12 cellular contexts compared by ENCODE assay signal in genomic region chr10:5449227-5449626, GRCh38. TPM values are rescaled to one million over a fixed set of nuclear protein-coding genes. Genes with fewer than 3 reads are reported as not detected.
DNase-seq lines count a peak whose midpoint lies in the region; ATAC-seq and TF ChIP-seq lines count a peak whose summit lies in the region.
"Had no signal": no experiment of that assay in that cellular context is flagged by ENCODE, and none has a peak within 500 bp of the region (broad histone marks: within the 10 kb centered on the region; RNA-seq: fewer than 3 reads in every experiment).

No MANE protein-coding gene starts in this region.

- DNase-seq in heart right ventricle (no peak), left cardiac atrium (no peak), epithelial cell of esophagus (ENCODE audit: low read depth) (no peak), nephron progenitor cell (no peak)
- DNase-seq: activated CD4-positive, CD25-positive, alpha-beta regulatory T cell; hypothalamus; NCI-H1105 treated with DMSO at 0.1 percent for 48 hours; occipital lobe had no signal

- H3K4me1 ChIP-seq in heart right ventricle, result peaks cover 0 to 43% (median 7%) of the 10 kb centered on the region in 9 donors
- H3K4me1 ChIP-seq in urinary bladder (ENCODE audit: insufficient read depth), result no peaks in the 10 kb centered on the region

- H3K4me3 ChIP-seq in heart right ventricle, result peak overlapping the region in 8 of 10 donors; percentile 10 to 64 (median 57)
- H3K4me3 ChIP-seq in epithelial cell of esophagus (ENCODE audit: low read length), result peak overlapping the region; percentile 86
- H3K4me3 ChIP-seq in urinary bladder (ENCODE audit: low read depth, low read length), result no peak overlapping the region

- H3K27ac ChIP-seq in heart right ventricle, result peak overlapping the region in 7 of 10 donors; percentile 1 to 77 (median 31)
- H3K27ac ChIP-seq in urinary bladder (ENCODE audit: low read depth), result peak overlapping the region; percentile 59

- H3K27me3 Mint-ChIP-seq in nephron progenitor cell (ENCODE audit: low read depth, poor library complexity), result no peaks in the 10 kb centered on the region

- no peaks in the 10 kb centered on the region for H3K9me3 ChIP-seq in heart right ventricle

- H3K36me3 ChIP-seq in heart right ventricle (peaks cover 0 to 28% (median 14%) of the 10 kb centered on the region in 9 donors), urinary bladder (ENCODE audit: insufficient read depth) (peaks cover 2% of the 10 kb centered on the region)

- 61 to 62% methylated on average over 2 of the region's 2 CpGs for WGBS in heart right ventricle, 2 donors
- WGBS in urinary bladder, result 25% methylated on average over 2 of the region's 2 CpGs

- H3K4me1 Mint-ChIP-seq in nephron progenitor cell, result peaks cover 72% of the 10 kb centered on the region

- no peak for TF ChIP-seq CTCF in heart right ventricle (IDR thresholded peaks at IDR 0.05)
- TF ChIP-seq CTCF in epithelial cell of esophagus (IDR thresholded peaks at IDR 0.05; ENCODE audit: insufficient read depth, low read depth, low read length, missing control alignments), result no peak
- no peak for TF ChIP-seq CTCF in nephron progenitor cell (IDR thresholded peaks at IDR 0.05)

- peaks cover 28% of the 10 kb centered on the region for H3K36me3 Mint-ChIP-seq in nephron progenitor cell (ENCODE audit: low read depth)

- H3K4me3 Mint-ChIP-seq in nephron progenitor cell, result peak overlapping the region; percentile 68

- no peaks in the 10 kb centered on the region for H3K9me3 Mint-ChIP-seq in nephron progenitor cell

- H3K27ac Mint-ChIP-seq in nephron progenitor cell, result no peak overlapping the region

- intact Hi-C loops in heart right ventricle (cut with DNase I) (loop anchor here in 5 of 10 donors (5.0 to 10.0 kb wide), 4 partner anchors 88 to 426 kb away; no protein-coding TSS in a partner anchor), left cardiac atrium (cut with DNase I) (loop anchor here in 1 of 2 donors (10.0 kb wide), 1 partner anchor 426 kb away; no protein-coding TSS in a partner anchor)

- ATAC-seq in heart right ventricle (no peak), left cardiac atrium (no peak), HG02852 (IDR thresholded peaks at IDR 0.05; ENCODE audit: unreplicated experiment) (no peak), GM21381 (IDR thresholded peaks at IDR 0.05; ENCODE audit: unreplicated experiment) (no peak), GM18861 (IDR thresholded peaks at IDR 0.05; ENCODE audit: unreplicated experiment) (no peak)

- H3K27me3 ChIP-seq in heart right ventricle, result no peaks in the 10 kb centered on the region

RNA-seq across cellular contexts. Expression of gene NET1, which starts 36.9 kb away (rescaled TPM):
- 10 to 100 TPM; 13.4 to 22.6 (median 17.6) TPM for total RNA-seq in heart right ventricle
- 1 to 10 TPM; 6.0 to 9.3 TPM for polyA plus RNA-seq in heart right ventricle
- 10 to 100 TPM; 25.6 to 36.4 TPM for total RNA-seq in left cardiac atrium
- 108 TPM for total RNA-seq in urinary bladder
- 54.0 TPM for polyA plus RNA-seq in urinary bladder

RNA-seq across cellular contexts. Expression of gene TUBAL3, which starts 44.6 kb away (rescaled TPM):
- under 1 TPM in 7 of 10 donors, not detected in 3; 0.14 to 0.72 (median 0.17) TPM for total RNA-seq in heart right ventricle
- polyA plus RNA-seq in heart right ventricle, result under 1 TPM; 0.23 to 0.51 TPM
- total RNA-seq in left cardiac atrium, result under 1 TPM; 0.21 to 0.31 TPM
- total RNA-seq in urinary bladder, result 0.16 TPM
- 0.05 TPM for polyA plus RNA-seq in urinary bladder
- total RNA-seq: occipital lobe had no signal

RNA-seq across cellular contexts. Expression of gene CALML5, which starts 50.1 kb away (rescaled TPM):
- total RNA-seq in heart right ventricle (not detected), left cardiac atrium (not detected), urinary bladder (not detected)
- polyA plus RNA-seq in heart right ventricle (not detected), urinary bladder (not detected)
- total RNA-seq: occipital lobe had no signal
